In the genomic region with DNA sequence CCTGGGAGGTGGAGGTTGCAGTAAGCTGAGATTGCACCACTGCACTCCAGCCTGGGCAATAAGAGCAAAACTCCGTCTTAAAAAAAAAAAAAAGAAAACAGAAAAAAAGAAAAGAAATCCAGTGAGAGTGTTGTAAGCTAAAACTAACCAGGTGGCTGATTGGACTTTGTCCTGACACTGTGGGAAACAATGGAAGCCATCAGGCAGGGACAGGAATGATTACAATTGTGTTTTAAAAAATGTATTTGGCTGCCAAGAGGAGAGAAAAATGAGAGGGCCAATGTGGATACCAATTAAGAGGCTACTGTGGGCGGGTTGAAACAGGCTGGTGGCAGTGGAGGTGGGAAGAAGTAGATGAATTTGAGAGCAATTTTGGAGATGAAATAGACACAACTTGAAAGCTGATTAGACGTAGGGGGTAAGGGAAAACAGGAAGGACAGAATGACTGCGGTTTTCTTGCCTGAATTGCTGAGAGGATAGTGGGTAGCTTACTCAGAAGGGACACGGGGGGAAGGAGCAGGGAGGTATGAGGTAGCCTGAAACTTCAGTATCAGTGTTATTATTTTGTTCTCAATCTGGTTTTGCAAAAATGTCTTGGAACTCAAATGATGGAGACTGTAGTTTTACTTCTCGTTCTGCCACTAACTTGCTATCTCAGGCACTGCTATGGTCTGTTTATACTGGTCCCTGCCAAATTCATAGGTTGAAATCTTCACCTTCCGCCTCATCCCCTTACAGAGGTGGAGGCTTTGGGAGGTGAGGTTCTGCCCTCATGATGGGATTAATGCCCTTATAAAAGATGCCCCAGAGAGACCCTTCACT, we compare ENCODE assay signal across 8 cellular contexts. TPM values are rescaled to one million over a fixed set of nuclear protein-coding genes. Genes with fewer than 3 reads are reported as not detected.
DNase-seq lines count a peak whose midpoint lies in the region; ATAC-seq and TF ChIP-seq lines count a peak whose summit lies in the region.

No MANE protein-coding gene starts in this region.

- H3K4me1 ChIP-seq in prostate gland (replicated peaks) (no peaks in the 10 kb centered on the region), Peyer's patch (peaks cover 0 to 9% (median 0%) of the 10 kb centered on the region in 4 donors)

- DNase-seq in ELR (ENCODE audit: low read depth) (peak; percentile 68), mesothelial cell of epicardium (ENCODE audit: low spot score in 2 of 2, unreplicated experiment in 2 of 2) (no peak), prostate gland (ENCODE audit: low spot score) (no peak), Peyer's patch (no peak), DMS 273 treated with DMSO at 0.1 percent for 48 hours (lab: John Stamatoyannopoulos, UW) (no peak), NCI-H774 (lab: John Stamatoyannopoulos, UW) (no peak)

- peak overlapping the region; percentile 8 for H3K27ac Mint-ChIP-seq in mesothelial cell of epicardium

- peak overlapping the region; percentile 63 for H3K27ac ChIP-seq in SU-DHL-6 (ENCODE audit: low read depth, low read length)
- peak overlapping the region in 1 of 2 donors; percentile 7 for H3K27ac ChIP-seq in prostate gland
- peak overlapping the region in 1 of 4 donors; percentile 65 for H3K27ac ChIP-seq in Peyer's patch

- H4K20me1 ChIP-seq in SU-DHL-6 (ENCODE audit: low read depth, low read length) = no peaks in the 10 kb centered on the region

- peak overlapping the region; percentile 45 for H3K4me2 ChIP-seq in SU-DHL-6 (ENCODE audit: low read depth, low read length, poor library complexity, severe bottlenecking)

- H3F3A ChIP-seq in SU-DHL-6 (ENCODE audit: insufficient read depth) = no peaks in the 10 kb centered on the region

- no peaks in the 10 kb centered on the region for H3K27me3 Mint-ChIP-seq in mesothelial cell of epicardium (ENCODE audit: low read depth)

- H3K4me3 ChIP-seq in SU-DHL-6 (ENCODE audit: insufficient read depth, low read length, poor library complexity, severe bottlenecking) (no peak overlapping the region), prostate gland (no peak overlapping the region), Peyer's patch (no peak overlapping the region)

- 31% methylated on average over 7 of the region's 7 CpGs for WGBS in prostate gland

- intact Hi-C loops in prostate gland (cut with DNase I) = no loop called here

- peak overlapping the region; percentile 55 for H2AFZ ChIP-seq in SU-DHL-6 (ENCODE audit: low read depth, low read length, severe bottlenecking)

- H3K9me2 ChIP-seq in SU-DHL-6 (replicated peaks; ENCODE audit: insufficient read depth, low read length) = no peaks in the 10 kb centered on the region

- no peak for TF ChIP-seq POLR2A in prostate gland (IDR thresholded peaks at IDR 0.05)
- TF ChIP-seq POLR2A in Peyer's patch (IDR thresholded peaks at IDR 0.05) = no peak

- H3K9me3 ChIP-seq in SU-DHL-6 (ENCODE audit: insufficient read depth, low read length) (no peaks in the 10 kb centered on the region), prostate gland (no peaks in the 10 kb centered on the region), Peyer's patch (no peaks in the 10 kb centered on the region)

- H3K4me3 Mint-ChIP-seq in mesothelial cell of epicardium = no peak overlapping the region

- peak; percentile 71 for ATAC-seq in HG03039 (IDR thresholded peaks at IDR 0.05; ENCODE audit: unreplicated experiment)

- no peaks in the 10 kb centered on the region for H3K9me3 Mint-ChIP-seq in mesothelial cell of epicardium

- H3K4me1 Mint-ChIP-seq in mesothelial cell of epicardium = peaks cover 19% of the 10 kb centered on the region

- H3K9ac ChIP-seq in SU-DHL-6 (ENCODE audit: low read length) = peak overlapping the region; percentile 3; the same call in 1 of the 2 replicates

- TF ChIP-seq CTCF in SU-DHL-6 (IDR thresholded peaks at IDR 0.05; ENCODE audit: insufficient read depth, low read length, poor library complexity, severe bottlenecking) = no peak
- TF ChIP-seq CTCF in mesothelial cell of epicardium (IDR thresholded peaks at IDR 0.05; ENCODE audit: unreplicated experiment) = no peak
- no peak for TF ChIP-seq CTCF in prostate gland (IDR thresholded peaks at IDR 0.05)
- no peak for TF ChIP-seq CTCF in Peyer's patch (IDR thresholded peaks at IDR 0.05)

- H3K36me3 ChIP-seq in SU-DHL-6 (ENCODE audit: low read length) (no peaks in the 10 kb centered on the region), prostate gland (no peaks in the 10 kb centered on the region), Peyer's patch (no peaks in the 10 kb centered on the region)

- H3K36me3 Mint-ChIP-seq in mesothelial cell of epicardium = no peaks in the 10 kb centered on the region

- H3K79me2 ChIP-seq in SU-DHL-6 (ENCODE audit: insufficient read depth, low read length) = no peaks in the 10 kb centered on the region

- H3K27me3 ChIP-seq in SU-DHL-6 (ENCODE audit: low read length) = no peaks in the 10 kb centered on the region
- H3K27me3 ChIP-seq in prostate gland (replicated peaks; ENCODE audit: insufficient read depth) = no peaks in the 10 kb centered on the region
- H3K27me3 ChIP-seq in Peyer's patch = no peaks in the 10 kb centered on the region

RNA-seq across cellular contexts. Expression of gene CHRNA9, which starts 45.6 kb away (rescaled TPM):
- total RNA-seq in mesothelial cell of epicardium (not detected in 3 replicates), prostate gland (not detected), Peyer's patch (not detected)
